ENCODE assay signal across 19 cellular contexts in genomic region chr2:65021709-65022108, GRCh38.
"Had no signal": no experiment of that assay in that cellular context is flagged by ENCODE, and none has a peak within 500 bp of the region (broad histone marks: within the 10 kb centered on the region; RNA-seq: fewer than 3 reads in every experiment).

No MANE protein-coding gene starts in this region.

- H3K27me3 ChIP-seq: adrenal gland, right lobe of liver, spleen had no signal

- H3K4me1 ChIP-seq: psoas muscle had no signal

- H3K9me3 ChIP-seq: adrenal gland, psoas muscle, right lobe of liver, spleen had no signal

- H3K9me3 Mint-ChIP-seq: activated B cell treated with CpG ODN at 0.5 μM for 24 hours; activated CD4-positive, alpha-beta T cell treated with anti-CD3 and anti-CD28 coated beads, Interleukin-2, amount 10 ng/mL, durations not matched to agents 7 days and 5 days; activated naive CD4-positive, alpha-beta T cell treated with anti-CD3 and anti-CD28 coated beads, Interleukin-2, amount 10 ng/mL, durations not matched to agents 7 days and 5 days; activated T-helper 17 cell treated with anti-CD3 and anti-CD28 coated beads, Interleukin-2, amount 50 U/mL, for 72 hours; dendritic cell treated with granulocyte-macrophage colony-stimulating factor and Interleukin-4, amounts not matched to agents 40 ng/mL and 50 ng/mL, for 4 days; effector memory CD8-positive, alpha-beta T cell; natural killer cell treated with Interleukin-12 subunit alpha and Interleukin-12 subunit beta and Interleukin-15 and Interleukin-18, amount 100 ng/mL, for 72 hours; T-cell had no signal

- H3K4me1 Mint-ChIP-seq: activated T-helper 17 cell treated with anti-CD3 and anti-CD28 coated beads, Interleukin-2, amount 50 U/mL, for 72 hours had no signal

- H3K27ac ChIP-seq: right lobe of liver had no signal

- DNase-seq: activated B cell treated with CpG ODN at 0.5 μM for 24 hours; activated CD4-positive, alpha-beta T cell treated with anti-CD3 and anti-CD28 coated beads, Interleukin-2, amount 10 ng/mL, durations not matched to agents 7 days and 5 days; activated CD8-positive, alpha-beta memory T cell treated with anti-CD3 and anti-CD28 coated beads for 24 hours; activated naive CD4-positive, alpha-beta T cell treated with anti-CD3 and anti-CD28 coated beads, Interleukin-2, amount 10 ng/mL, durations not matched to agents 7 days and 5 days; adrenal gland; central memory CD4-positive, alpha-beta T cell; effector memory CD8-positive, alpha-beta T cell; occipital lobe; psoas muscle; right lobe of liver; spleen; stimulated activated CD4-positive, alpha-beta T cell treated with anti-CD3 and anti-CD28 coated beads, Interleukin-1b, Interleukin-23, amount 100 ng/mL, for 48 hours; stimulated activated naive CD4-positive, alpha-beta T cell; substantia nigra; T-cell; trophoblast cell had no signal

- H3K4me3 ChIP-seq: adrenal gland, psoas muscle, right lobe of liver, spleen had no signal

- H3K27me3 Mint-ChIP-seq: activated B cell treated with CpG ODN at 0.5 μM for 24 hours; activated CD4-positive, alpha-beta T cell treated with anti-CD3 and anti-CD28 coated beads, Interleukin-2, amount 10 ng/mL, durations not matched to agents 7 days and 5 days; activated naive CD4-positive, alpha-beta T cell treated with anti-CD3 and anti-CD28 coated beads, Interleukin-2, amount 10 ng/mL, durations not matched to agents 7 days and 5 days; activated T-helper 17 cell treated with anti-CD3 and anti-CD28 coated beads, Interleukin-2, amount 50 U/mL, for 72 hours; dendritic cell treated with granulocyte-macrophage colony-stimulating factor and Interleukin-4, amounts not matched to agents 40 ng/mL and 50 ng/mL, for 4 days; effector memory CD8-positive, alpha-beta T cell; natural killer cell treated with Interleukin-12 subunit alpha and Interleukin-12 subunit beta and Interleukin-15 and Interleukin-18, amount 100 ng/mL, for 72 hours; T-cell had no signal

- ATAC-seq: activated T-helper 17 cell treated with anti-CD3 and anti-CD28 coated beads, Interleukin-2, amount 50 U/mL, for 72 hours; effector memory CD8-positive, alpha-beta T cell; natural killer cell treated with Interleukin-12 subunit alpha and Interleukin-12 subunit beta and Interleukin-15 and Interleukin-18, amount 100 ng/mL, for 72 hours; right lobe of liver; T-cell had no signal

- H3K27ac Mint-ChIP-seq: activated B cell treated with CpG ODN at 0.5 μM for 24 hours; activated CD4-positive, alpha-beta T cell treated with anti-CD3 and anti-CD28 coated beads, Interleukin-2, amount 10 ng/mL, durations not matched to agents 7 days and 5 days; activated naive CD4-positive, alpha-beta T cell treated with anti-CD3 and anti-CD28 coated beads, Interleukin-2, amount 10 ng/mL, durations not matched to agents 7 days and 5 days; activated T-helper 17 cell treated with anti-CD3 and anti-CD28 coated beads, Interleukin-2, amount 50 U/mL, for 72 hours; effector memory CD8-positive, alpha-beta T cell; natural killer cell treated with Interleukin-12 subunit alpha and Interleukin-12 subunit beta and Interleukin-15 and Interleukin-18, amount 100 ng/mL, for 72 hours; T-cell had no signal

- H3K4me3 Mint-ChIP-seq: activated B cell treated with CpG ODN at 0.5 μM for 24 hours; activated CD4-positive, alpha-beta T cell treated with anti-CD3 and anti-CD28 coated beads, Interleukin-2, amount 10 ng/mL, durations not matched to agents 7 days and 5 days; activated naive CD4-positive, alpha-beta T cell treated with anti-CD3 and anti-CD28 coated beads, Interleukin-2, amount 10 ng/mL, durations not matched to agents 7 days and 5 days; activated T-helper 17 cell treated with anti-CD3 and anti-CD28 coated beads, Interleukin-2, amount 50 U/mL, for 72 hours; dendritic cell treated with granulocyte-macrophage colony-stimulating factor and Interleukin-4, amounts not matched to agents 40 ng/mL and 50 ng/mL, for 4 days; effector memory CD8-positive, alpha-beta T cell; natural killer cell treated with Interleukin-12 subunit alpha and Interleukin-12 subunit beta and Interleukin-15 and Interleukin-18, amount 100 ng/mL, for 72 hours; T-cell had no signal
